ENCODE assay signal across 1 cellular context in the genomic region with DNA sequence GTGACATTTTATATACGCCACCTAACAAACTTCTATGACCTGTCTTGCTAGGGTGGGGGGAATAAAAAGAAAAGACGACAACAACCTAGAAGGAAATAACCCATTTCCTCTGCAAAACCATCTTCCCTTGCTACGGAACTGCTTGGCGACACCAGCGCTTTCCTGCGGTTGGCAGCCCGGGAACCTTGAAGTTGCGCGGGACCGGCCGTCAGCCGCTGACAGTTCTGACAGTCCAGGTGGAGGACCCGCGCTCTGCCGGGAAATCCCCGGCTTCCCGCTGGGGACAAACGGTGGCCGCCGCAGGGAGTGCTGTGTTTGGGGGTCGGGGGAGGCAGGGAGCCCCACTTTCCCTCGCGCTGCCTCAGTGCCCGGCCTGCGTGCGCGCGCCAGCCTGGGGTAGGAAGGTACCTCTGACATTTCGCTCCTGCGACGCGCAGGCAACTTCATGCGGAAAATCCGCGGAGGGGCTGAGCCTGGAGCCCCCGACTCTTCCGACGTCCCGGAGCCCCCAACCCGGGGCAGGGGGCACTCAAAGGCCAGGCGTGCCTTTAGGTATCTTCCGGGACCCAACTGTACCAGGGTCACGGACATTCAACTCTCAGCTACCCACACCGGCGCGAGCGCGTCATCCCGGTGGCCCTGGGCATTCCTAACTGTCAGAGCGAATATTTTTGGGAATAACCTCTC.
A peak's percentile ranks its signal among the peaks of the same experiment; 100 is the strongest.
TF ChIP-seq lines count a peak whose summit lies in the region.

No MANE protein-coding gene starts in this region.

TF ChIP-seq in HepG2, 621 proteins besides CTCF, POLR2A, EP300 and RAD21 (continued from another document and continues in another):
- TF ChIP-seq NAIF1 (CRISPR knock-in tag; IDR thresholded peaks at IDR 0.05; ENCODE audit: borderline replicate concordance) (0 out of 2 replicates have a peak, but pooled peaks have one; percentile 42), SRSF1 (optimal IDR thresholded peaks at IDR 0.05; ENCODE audit: low read depth, low read length) (peak; percentile 28), SAP130 (CRISPR knock-in tag; IDR thresholded peaks at IDR 0.05; ENCODE audit: low read depth) (peak; percentile 87), KDM2A (CRISPR knock-in tag; IDR thresholded peaks at IDR 0.05; ENCODE audit: borderline replicate concordance, low read depth) (peak; percentile 37; the same call in 1 of the 2 replicates), ZBTB7B (CRISPR knock-in tag; IDR thresholded peaks at IDR 0.05) (peak; percentile 64; the same call in 1 of the 2 replicates), ZNF546 (CRISPR knock-in tag; conservative IDR thresholded peaks at IDR 0.05) (0 out of 2 replicates have a peak, but pooled peaks have one; percentile 20), ZNF879 (CRISPR knock-in tag; IDR thresholded peaks at IDR 0.05) (peak; percentile 41; the same call in 1 of the 2 replicates), KAT7 (CRISPR knock-in tag; IDR thresholded peaks at IDR 0.05; ENCODE audit: borderline replicate concordance) (0 out of 2 replicates have a peak, but pooled peaks have one; percentile 28), NKX3-1 (CRISPR knock-in tag; IDR thresholded peaks at IDR 0.05) (no peak), RBM39 (IDR thresholded peaks at IDR 0.05; ENCODE audit: low read depth, low read length, poor library complexity, severe bottlenecking) (peak; percentile 70), ZNF841 (CRISPR knock-in tag; IDR thresholded peaks at IDR 0.05; ENCODE audit: borderline replicate concordance) (no peak), JDP2 (CRISPR knock-in tag; IDR thresholded peaks at IDR 0.05; ENCODE audit: borderline replicate concordance) (no peak), RFXANK (CRISPR knock-in tag; IDR thresholded peaks at IDR 0.05) (no peak), ZNF619 (CRISPR knock-in tag; IDR thresholded peaks at IDR 0.05) (peak; percentile 49; the same call in 1 of the 2 replicates), NR2C2 (CRISPR knock-in tag; IDR thresholded peaks at IDR 0.05; ENCODE audit: borderline replicate concordance) (no peak), ZNF547 (CRISPR knock-in tag; IDR thresholded peaks at IDR 0.05) (peak; percentile 61; the same call in 1 of the 2 replicates), HMGA1 (CRISPR knock-in tag; conservative IDR thresholded peaks at IDR 0.05) (no peak), MATR3 (CRISPR knock-in tag; IDR thresholded peaks at IDR 0.05) (no peak), SALL1 (CRISPR knock-in tag; IDR thresholded peaks at IDR 0.05) (peak; percentile 84; the same call in 1 of the 2 replicates), ZFP36L1 (CRISPR knock-in tag; IDR thresholded peaks at IDR 0.05) (no peak), BHLHE40 (IDR thresholded peaks at IDR 0.05; ENCODE audit: low read length) (no peak), TARDBP (CRISPR knock-in tag; IDR thresholded peaks at IDR 0.05) (no peak), NR2F1 (CRISPR knock-in tag; IDR thresholded peaks at IDR 0.05) (no peak), RARA (CRISPR knock-in tag; IDR thresholded peaks at IDR 0.05) (0 out of 2 replicates have a peak, but pooled peaks have one; percentile 16), ZNF263 (CRISPR knock-in tag; IDR thresholded peaks at IDR 0.05) (peak; percentile 62; the same call in 1 of the 2 replicates), KDM3A (CRISPR knock-in tag; IDR thresholded peaks at IDR 0.05; ENCODE audit: low read depth) (peak; percentile 34; the same call in 1 of the 2 replicates), ZNF850 (CRISPR knock-in tag; conservative IDR thresholded peaks at IDR 0.05) (no peak), KMT2B (CRISPR knock-in tag; IDR thresholded peaks at IDR 0.05) (no peak; the same call in 1 of the 2 replicates), ZNF563 (CRISPR knock-in tag; IDR thresholded peaks at IDR 0.05) (peak; percentile 60; the same call in 1 of the 2 replicates)
- TF ChIP-seq, protein P1, sequence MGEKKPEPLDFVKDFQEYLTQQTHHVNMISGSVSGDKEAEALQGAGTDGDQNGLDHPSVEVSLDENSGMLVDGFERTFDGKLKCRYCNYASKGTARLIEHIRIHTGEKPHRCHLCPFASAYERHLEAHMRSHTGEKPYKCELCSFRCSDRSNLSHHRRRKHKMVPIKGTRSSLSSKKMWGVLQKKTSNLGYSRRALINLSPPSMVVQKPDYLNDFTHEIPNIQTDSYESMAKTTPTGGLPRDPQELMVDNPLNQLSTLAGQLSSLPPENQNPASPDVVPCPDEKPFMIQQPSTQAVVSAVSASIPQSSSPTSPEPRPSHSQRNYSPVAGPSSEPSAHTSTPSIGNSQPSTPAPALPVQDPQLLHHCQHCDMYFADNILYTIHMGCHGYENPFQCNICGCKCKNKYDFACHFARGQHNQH (CRISPR knock-in tag; IDR thresholded peaks at IDR 0.05) = peak; percentile 14; the same call in 1 of the 2 replicates
- TF ChIP-seq, protein P2, sequence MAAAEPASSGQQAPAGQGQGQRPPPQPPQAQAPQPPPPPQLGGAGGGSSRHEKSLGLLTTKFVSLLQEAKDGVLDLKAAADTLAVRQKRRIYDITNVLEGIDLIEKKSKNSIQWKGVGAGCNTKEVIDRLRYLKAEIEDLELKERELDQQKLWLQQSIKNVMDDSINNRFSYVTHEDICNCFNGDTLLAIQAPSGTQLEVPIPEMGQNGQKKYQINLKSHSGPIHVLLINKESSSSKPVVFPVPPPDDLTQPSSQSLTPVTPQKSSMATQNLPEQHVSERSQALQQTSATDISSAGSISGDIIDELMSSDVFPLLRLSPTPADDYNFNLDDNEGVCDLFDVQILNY (CRISPR knock-in tag; conservative IDR thresholded peaks at IDR 0.05) = peak; percentile 82; the same call in 1 of the 2 replicates
- TF ChIP-seq, protein P3, sequence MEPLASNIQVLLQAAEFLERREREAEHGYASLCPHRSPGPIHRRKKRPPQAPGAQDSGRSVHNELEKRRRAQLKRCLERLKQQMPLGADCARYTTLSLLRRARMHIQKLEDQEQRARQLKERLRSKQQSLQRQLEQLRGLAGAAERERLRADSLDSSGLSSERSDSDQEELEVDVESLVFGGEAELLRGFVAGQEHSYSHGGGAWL (CRISPR knock-in tag; IDR thresholded peaks at IDR 0.05) = 0 out of 2 replicates have a peak, but pooled peaks have one; percentile 67
- TF ChIP-seq, protein P4, sequence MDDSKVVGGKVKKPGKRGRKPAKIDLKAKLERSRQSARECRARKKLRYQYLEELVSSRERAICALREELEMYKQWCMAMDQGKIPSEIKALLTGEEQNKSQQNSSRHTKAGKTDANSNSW (CRISPR knock-in tag; IDR thresholded peaks at IDR 0.05; ENCODE audit: borderline replicate concordance) = 0 out of 2 replicates have a peak, but pooled peaks have one; percentile 44
- TF ChIP-seq, protein P5, sequence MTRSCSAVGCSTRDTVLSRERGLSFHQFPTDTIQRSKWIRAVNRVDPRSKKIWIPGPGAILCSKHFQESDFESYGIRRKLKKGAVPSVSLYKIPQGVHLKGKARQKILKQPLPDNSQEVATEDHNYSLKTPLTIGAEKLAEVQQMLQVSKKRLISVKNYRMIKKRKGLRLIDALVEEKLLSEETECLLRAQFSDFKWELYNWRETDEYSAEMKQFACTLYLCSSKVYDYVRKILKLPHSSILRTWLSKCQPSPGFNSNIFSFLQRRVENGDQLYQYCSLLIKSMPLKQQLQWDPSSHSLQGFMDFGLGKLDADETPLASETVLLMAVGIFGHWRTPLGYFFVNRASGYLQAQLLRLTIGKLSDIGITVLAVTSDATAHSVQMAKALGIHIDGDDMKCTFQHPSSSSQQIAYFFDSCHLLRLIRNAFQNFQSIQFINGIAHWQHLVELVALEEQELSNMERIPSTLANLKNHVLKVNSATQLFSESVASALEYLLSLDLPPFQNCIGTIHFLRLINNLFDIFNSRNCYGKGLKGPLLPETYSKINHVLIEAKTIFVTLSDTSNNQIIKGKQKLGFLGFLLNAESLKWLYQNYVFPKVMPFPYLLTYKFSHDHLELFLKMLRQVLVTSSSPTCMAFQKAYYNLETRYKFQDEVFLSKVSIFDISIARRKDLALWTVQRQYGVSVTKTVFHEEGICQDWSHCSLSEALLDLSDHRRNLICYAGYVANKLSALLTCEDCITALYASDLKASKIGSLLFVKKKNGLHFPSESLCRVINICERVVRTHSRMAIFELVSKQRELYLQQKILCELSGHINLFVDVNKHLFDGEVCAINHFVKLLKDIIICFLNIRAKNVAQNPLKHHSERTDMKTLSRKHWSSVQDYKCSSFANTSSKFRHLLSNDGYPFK (CRISPR knock-in tag; IDR thresholded peaks at IDR 0.05; ENCODE audit: borderline replicate concordance) = peak; percentile 73
- TF ChIP-seq, protein P6, sequence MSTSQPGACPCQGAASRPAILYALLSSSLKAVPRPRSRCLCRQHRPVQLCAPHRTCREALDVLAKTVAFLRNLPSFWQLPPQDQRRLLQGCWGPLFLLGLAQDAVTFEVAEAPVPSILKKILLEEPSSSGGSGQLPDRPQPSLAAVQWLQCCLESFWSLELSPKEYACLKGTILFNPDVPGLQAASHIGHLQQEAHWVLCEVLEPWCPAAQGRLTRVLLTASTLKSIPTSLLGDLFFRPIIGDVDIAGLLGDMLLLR (CRISPR knock-in tag; IDR thresholded peaks at IDR 0.05) = no peak; the same call in 1 of the 2 replicates
- TF ChIP-seq, protein P7, sequence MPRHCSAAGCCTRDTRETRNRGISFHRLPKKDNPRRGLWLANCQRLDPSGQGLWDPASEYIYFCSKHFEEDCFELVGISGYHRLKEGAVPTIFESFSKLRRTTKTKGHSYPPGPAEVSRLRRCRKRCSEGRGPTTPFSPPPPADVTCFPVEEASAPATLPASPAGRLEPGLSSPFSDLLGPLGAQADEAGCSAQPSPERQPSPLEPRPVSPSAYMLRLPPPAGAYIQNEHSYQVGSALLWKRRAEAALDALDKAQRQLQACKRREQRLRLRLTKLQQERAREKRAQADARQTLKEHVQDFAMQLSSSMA (CRISPR knock-in tag; IDR thresholded peaks at IDR 0.05) = 0 out of 2 replicates have a peak, but pooled peaks have one; percentile 29
- TF ChIP-seq, protein P8, sequence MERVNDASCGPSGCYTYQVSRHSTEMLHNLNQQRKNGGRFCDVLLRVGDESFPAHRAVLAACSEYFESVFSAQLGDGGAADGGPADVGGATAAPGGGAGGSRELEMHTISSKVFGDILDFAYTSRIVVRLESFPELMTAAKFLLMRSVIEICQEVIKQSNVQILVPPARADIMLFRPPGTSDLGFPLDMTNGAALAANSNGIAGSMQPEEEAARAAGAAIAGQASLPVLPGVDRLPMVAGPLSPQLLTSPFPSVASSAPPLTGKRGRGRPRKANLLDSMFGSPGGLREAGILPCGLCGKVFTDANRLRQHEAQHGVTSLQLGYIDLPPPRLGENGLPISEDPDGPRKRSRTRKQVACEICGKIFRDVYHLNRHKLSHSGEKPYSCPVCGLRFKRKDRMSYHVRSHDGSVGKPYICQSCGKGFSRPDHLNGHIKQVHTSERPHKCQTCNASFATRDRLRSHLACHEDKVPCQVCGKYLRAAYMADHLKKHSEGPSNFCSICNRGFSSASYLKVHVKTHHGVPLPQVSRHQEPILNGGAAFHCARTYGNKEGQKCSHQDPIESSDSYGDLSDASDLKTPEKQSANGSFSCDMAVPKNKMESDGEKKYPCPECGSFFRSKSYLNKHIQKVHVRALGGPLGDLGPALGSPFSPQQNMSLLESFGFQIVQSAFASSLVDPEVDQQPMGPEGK (CRISPR knock-in tag; IDR thresholded peaks at IDR 0.05) = peak; percentile 59
- TF ChIP-seq, protein P9, sequence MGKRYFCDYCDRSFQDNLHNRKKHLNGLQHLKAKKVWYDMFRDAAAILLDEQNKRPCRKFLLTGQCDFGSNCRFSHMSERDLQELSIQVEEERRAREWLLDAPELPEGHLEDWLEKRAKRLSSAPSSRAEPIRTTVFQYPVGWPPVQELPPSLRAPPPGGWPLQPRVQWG (CRISPR knock-in tag; IDR thresholded peaks at IDR 0.05; ENCODE audit: borderline replicate concordance, low read depth) = 0 out of 2 replicates have a peak, but pooled peaks have one; percentile 50
- TF ChIP-seq, protein P10, sequence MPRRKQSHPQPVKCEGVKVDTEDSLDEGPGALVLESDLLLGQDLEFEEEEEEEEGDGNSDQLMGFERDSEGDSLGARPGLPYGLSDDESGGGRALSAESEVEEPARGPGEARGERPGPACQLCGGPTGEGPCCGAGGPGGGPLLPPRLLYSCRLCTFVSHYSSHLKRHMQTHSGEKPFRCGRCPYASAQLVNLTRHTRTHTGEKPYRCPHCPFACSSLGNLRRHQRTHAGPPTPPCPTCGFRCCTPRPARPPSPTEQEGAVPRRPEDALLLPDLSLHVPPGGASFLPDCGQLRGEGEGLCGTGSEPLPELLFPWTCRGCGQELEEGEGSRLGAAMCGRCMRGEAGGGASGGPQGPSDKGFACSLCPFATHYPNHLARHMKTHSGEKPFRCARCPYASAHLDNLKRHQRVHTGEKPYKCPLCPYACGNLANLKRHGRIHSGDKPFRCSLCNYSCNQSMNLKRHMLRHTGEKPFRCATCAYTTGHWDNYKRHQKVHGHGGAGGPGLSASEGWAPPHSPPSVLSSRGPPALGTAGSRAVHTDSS (CRISPR knock-in tag; conservative IDR thresholded peaks at IDR 0.05) = no peak
- TF ChIP-seq, protein P11, sequence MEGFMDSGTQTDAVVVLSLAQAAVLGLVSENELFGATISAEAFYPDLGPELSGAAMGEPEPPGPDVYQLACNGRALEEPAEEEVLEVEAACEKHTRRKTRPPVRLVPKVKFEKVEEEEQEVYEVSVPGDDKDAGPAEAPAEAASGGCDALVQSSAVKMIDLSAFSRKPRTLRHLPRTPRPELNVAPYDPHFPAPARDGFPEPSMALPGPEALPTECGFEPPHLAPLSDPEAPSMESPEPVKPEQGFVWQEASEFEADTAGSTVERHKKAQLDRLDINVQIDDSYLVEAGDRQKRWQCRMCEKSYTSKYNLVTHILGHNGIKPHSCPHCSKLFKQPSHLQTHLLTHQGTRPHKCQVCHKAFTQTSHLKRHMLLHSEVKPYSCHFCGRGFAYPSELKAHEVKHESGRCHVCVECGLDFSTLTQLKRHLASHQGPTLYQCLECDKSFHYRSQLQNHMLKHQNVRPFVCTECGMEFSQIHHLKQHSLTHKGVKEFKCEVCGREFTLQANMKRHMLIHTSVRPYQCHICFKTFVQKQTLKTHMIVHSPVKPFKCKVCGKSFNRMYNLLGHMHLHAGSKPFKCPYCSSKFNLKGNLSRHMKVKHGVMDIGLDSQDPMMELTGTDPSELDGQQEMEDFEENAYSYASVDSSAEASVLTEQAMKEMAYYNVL (CRISPR knock-in tag; IDR thresholded peaks at IDR 0.05; ENCODE audit: borderline replicate concordance) = no peak
- TF ChIP-seq, protein P12, sequence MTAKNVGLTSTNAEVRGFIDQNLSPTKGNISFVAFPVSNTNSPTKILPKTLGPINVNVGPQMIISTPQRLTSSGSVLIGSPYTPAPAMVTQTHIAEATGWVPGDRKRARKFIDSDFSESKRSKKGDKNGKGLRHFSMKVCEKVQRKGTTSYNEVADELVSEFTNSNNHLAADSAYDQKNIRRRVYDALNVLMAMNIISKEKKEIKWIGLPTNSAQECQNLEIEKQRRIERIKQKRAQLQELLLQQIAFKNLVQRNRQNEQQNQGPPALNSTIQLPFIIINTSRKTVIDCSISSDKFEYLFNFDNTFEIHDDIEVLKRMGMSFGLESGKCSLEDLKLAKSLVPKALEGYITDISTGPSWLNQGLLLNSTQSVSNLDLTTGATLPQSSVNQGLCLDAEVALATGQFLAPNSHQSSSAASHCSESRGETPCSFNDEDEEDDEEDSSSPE (CRISPR knock-in tag; IDR thresholded peaks at IDR 0.05) = peak; percentile 68
- TF ChIP-seq, protein P13, sequence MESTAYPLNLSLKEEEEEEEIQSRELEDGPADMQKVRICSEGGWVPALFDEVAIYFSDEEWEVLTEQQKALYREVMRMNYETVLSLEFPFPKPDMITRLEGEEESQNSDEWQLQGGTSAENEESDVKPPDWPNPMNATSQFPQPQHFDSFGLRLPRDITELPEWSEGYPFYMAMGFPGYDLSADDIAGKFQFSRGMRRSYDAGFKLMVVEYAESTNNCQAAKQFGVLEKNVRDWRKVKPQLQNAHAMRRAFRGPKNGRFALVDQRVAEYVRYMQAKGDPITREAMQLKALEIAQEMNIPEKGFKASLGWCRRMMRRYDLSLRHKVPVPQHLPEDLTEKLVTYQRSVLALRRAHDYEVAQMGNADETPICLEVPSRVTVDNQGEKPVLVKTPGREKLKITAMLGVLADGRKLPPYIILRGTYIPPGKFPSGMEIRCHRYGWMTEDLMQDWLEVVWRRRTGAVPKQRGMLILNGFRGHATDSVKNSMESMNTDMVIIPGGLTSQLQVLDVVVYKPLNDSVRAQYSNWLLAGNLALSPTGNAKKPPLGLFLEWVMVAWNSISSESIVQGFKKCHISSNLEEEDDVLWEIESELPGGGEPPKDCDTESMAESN (CRISPR knock-in tag; conservative IDR thresholded peaks at IDR 0.05) = 0 out of 2 replicates have a peak, but pooled peaks have one; percentile 47
